8 cellular contexts compared by ENCODE assay signal in genomic region chr2:118310016-118310877, GRCh38.
DNase-seq lines count a peak whose midpoint lies in the region; ATAC-seq and TF ChIP-seq lines count a peak whose summit lies in the region.

No MANE protein-coding gene starts in this region.

- H3K27me3 ChIP-seq in SJSA1 (replicated peaks), result peaks cover 4% of the 10 kb centered on the region; the same call in 1 of the 2 replicates
- H3K27me3 ChIP-seq in sigmoid colon, result peaks cover 0 to 22% (median 0%) of the 10 kb centered on the region in 3 donors

- POLR2A ChIA-PET in activated naive CD8-positive, alpha-beta T cell treated with anti-CD3 and anti-CD28 coated beads, Interleukin-2, amount 10 ng/mL, durations not matched to agents 7 days and 5 days (lab: Charles Lee), result no interaction called here

- WGBS in sigmoid colon, 2 donors, result 1% methylated on average over 57 of the region's 57 CpGs

- TF ChIP-seq POLR2A in sigmoid colon (IDR thresholded peaks at IDR 0.05), result no peak

- H3K9me3 ChIP-seq in SJSA1 (replicated peaks) (no peaks in the 10 kb centered on the region), sigmoid colon (no peaks in the 10 kb centered on the region)

- peak overlapping the region; percentile 53 for H3K4me3 ChIP-seq in GM12865 (ENCODE audit: low read depth, low read length)
- H3K4me3 ChIP-seq in SJSA1, result peak overlapping the region; percentile 40
- peak overlapping the region; percentile 39 to 60 (median 56) for H3K4me3 ChIP-seq in sigmoid colon

- peaks cover 5% of the 10 kb centered on the region; the same call in 1 of the 2 replicates for H3K4me1 ChIP-seq in SJSA1 (replicated peaks)
- H3K4me1 ChIP-seq in sigmoid colon, result peaks cover 0 to 3% (median 0%) of the 10 kb centered on the region in 4 donors

- TF ChIP-seq CTCF in GM12865 (IDR thresholded peaks at IDR 0.05; ENCODE audit: insufficient read depth, low read depth, low read length, missing control alignments) (no peak), sigmoid colon (IDR thresholded peaks at IDR 0.05) (no peak)

- no peaks in the 10 kb centered on the region for H3K36me3 Mint-ChIP-seq in activated naive CD8-positive, alpha-beta T cell treated with anti-CD3 and anti-CD28 coated beads, Interleukin-2, amount 10 ng/mL, durations not matched to agents 7 days and 5 days

- H3K36me3 ChIP-seq in SJSA1 (no peaks in the 10 kb centered on the region), sigmoid colon (no peaks in the 10 kb centered on the region)

- peak overlapping the region; percentile 85 for H3K27ac Mint-ChIP-seq in activated naive CD8-positive, alpha-beta T cell treated with anti-CD3 and anti-CD28 coated beads, Interleukin-2, amount 10 ng/mL, durations not matched to agents 7 days and 5 days

- H3K27me3 Mint-ChIP-seq in activated naive CD8-positive, alpha-beta T cell treated with anti-CD3 and anti-CD28 coated beads, Interleukin-2, amount 10 ng/mL, durations not matched to agents 7 days and 5 days, result peaks cover 16% of the 10 kb centered on the region

- no peaks in the 10 kb centered on the region for H3K9me3 Mint-ChIP-seq in activated naive CD8-positive, alpha-beta T cell treated with anti-CD3 and anti-CD28 coated beads, Interleukin-2, amount 10 ng/mL, durations not matched to agents 7 days and 5 days

- intact Hi-C loops in sigmoid colon (cut with DNase I), result no loop called here

- H3K27ac ChIP-seq in SJSA1 (peak overlapping the region; percentile 8; the same call in 1 of the 2 replicates), sigmoid colon (peak overlapping the region in 3 of 4 donors; percentile 55 to 65 (median 61))

- DNase-seq in GM12865 (ENCODE audit: low read depth), result peak; percentile 57
- peak; percentile 52 to 57 for DNase-seq in SJSA1 (ENCODE audit: low read depth in 1 of 2, low spot score in 2 of 2)
- peak; percentile 78 for DNase-seq in activated naive CD8-positive, alpha-beta T cell treated with anti-CD3 and anti-CD28 coated beads, Interleukin-2, amount 10 ng/mL, durations not matched to agents 7 days and 5 days
- peak; percentile 35 to 52 for DNase-seq in hippocampal formation (lab: John Stamatoyannopoulos, UW)
- no peak for DNase-seq in sigmoid colon
- DNase-seq in GOT3 (lab: John Stamatoyannopoulos, UW), result no peak
- no peak for DNase-seq in KG1 (lab: John Stamatoyannopoulos, UW)

- H3K4me3 Mint-ChIP-seq in activated naive CD8-positive, alpha-beta T cell treated with anti-CD3 and anti-CD28 coated beads, Interleukin-2, amount 10 ng/mL, durations not matched to agents 7 days and 5 days, result peak overlapping the region; percentile 85

- no peak for TF ChIP-seq EP300 in sigmoid colon (IDR thresholded peaks at IDR 0.05)

- peak; percentile 56 for ATAC-seq in HG02571 (IDR thresholded peaks at IDR 0.05; ENCODE audit: unreplicated experiment)
- ATAC-seq in activated naive CD8-positive, alpha-beta T cell treated with anti-CD3 and anti-CD28 coated beads, Interleukin-2, amount 10 ng/mL, durations not matched to agents 7 days and 5 days (ENCODE audit: low read depth), result peak; percentile 78

- peaks cover 5% of the 10 kb centered on the region for H3K4me1 Mint-ChIP-seq in activated naive CD8-positive, alpha-beta T cell treated with anti-CD3 and anti-CD28 coated beads, Interleukin-2, amount 10 ng/mL, durations not matched to agents 7 days and 5 days

Comparison
In these comparisons a context has a peak if more than half of its experiments do, and no peak if none do; other contexts are left out.
1. DNase-seq: peak in GM12865 (single experiment), SJSA1 (2 of 2), activated naive CD8-positive, alpha-beta T cell treated with anti-CD3 and anti-CD28 coated beads, Interleukin-2, amount 10 ng/mL, durations not matched to agents 7 days and 5 days (single experiment) and hippocampal formation (2 of 2); none in sigmoid colon (single experiment), GOT3 (single experiment) and KG1 (single experiment).
2. Peak in every context shown above with its lines, with median percentiles within 50 percentile points of each other: H3K4me3 ChIP-seq.